18 cellular contexts compared by ENCODE assay signal in genomic region chr3:126777366-126777765, GRCh38.
DNase-seq lines count a peak whose midpoint lies in the region; TF ChIP-seq lines count a peak whose summit lies in the region.
"Had no signal": no experiment of that assay in that cellular context is flagged by ENCODE, and none has a peak within 500 bp of the region (broad histone marks: within the 10 kb centered on the region; RNA-seq: fewer than 3 reads in every experiment).

No MANE protein-coding gene starts in this region.

- no peak overlapping the region for H3K4me3 ChIP-seq in HEK293 (ENCODE audit: low read depth, low read length)
- H3K4me3 ChIP-seq: GM12878, GM23248, SJSA1 had no signal

- DNase-seq in DMS 273 (lab: John Stamatoyannopoulos, UW; ENCODE audit: unreplicated experiment) (peak; percentile 62), NCI-H526 treated with DMSO at 0.1 percent for 48 hours (lab: John Stamatoyannopoulos, UW) (peak; percentile 8), fibroblast of gingiva (ENCODE audit: low read depth) (peak; percentile 44), amniotic stem cell (lab: John Stamatoyannopoulos, UW) (no peak), NCI-H446 treated with DMSO at 0.1 percent for 48 hours (lab: John Stamatoyannopoulos, UW) (no peak), MV-4-11 (lab: John Stamatoyannopoulos, UW) (no peak)
- DNase-seq: C1 segment of cervical spinal cord, DMS53, GM23248, NCI-H1092 treated with DMSO at 0.1 percent for 48 hours, NCI-H1930, NCI-H446, T1000 had no signal

- H3K36me3 ChIP-seq in HEK293 (ENCODE audit: control insufficient read depth in 2 of 2, insufficient read depth in 1 of 2, low read length in 2 of 2): peaks cover 0 to 6% of the 10 kb centered on the region in 2 experiments; a peak in 1 of 3 replicates
- H3K36me3 ChIP-seq: SJSA1 had no signal

- no peaks in the 10 kb centered on the region for H3K9me3 ChIP-seq in HEK293 (ENCODE audit: control insufficient read depth, insufficient read depth, low read depth, low read length)

- CTCF ChIA-PET in HEK293 (lab: Yijun Ruan, JAX): interaction anchor here (0.7 to 0.9 kb wide), 2 partner anchors 25 to 206 kb away, joined by 3 read pairs; no protein-coding TSS in a partner anchor

- no peak for TF ChIP-seq CTCF in HEK293 (tag by site-specific recombination; IDR thresholded peaks at IDR 0.05)

- no peaks in the 10 kb centered on the region for H3K4me1 ChIP-seq in HEK293 (ENCODE audit: control insufficient read depth, insufficient read depth, low read length)

- H3K27ac ChIP-seq in HEK293 (ENCODE audit: extremely low read depth, low read depth, low read length): no peak overlapping the region
- H3K27ac ChIP-seq: GM23248, KMS-11, RWPE1, SJSA1 had no signal

- POLR2A ChIA-PET in HEK293 (lab: Yijun Ruan, JAX): no interaction called here

TF ChIP-seq in HEK293, 187 proteins besides CTCF, POLR2A, EP300 and RAD21 (continues in another document):
- TF ChIP-seq ZXDB (tag by site-specific recombination; IDR thresholded peaks at IDR 0.05) (no peak), ZNF416 (tag by site-specific recombination; IDR thresholded peaks at IDR 0.05) (no peak), ZNF473 (tag by site-specific recombination; IDR thresholded peaks at IDR 0.05) (no peak), ZNF155 (tag by site-specific recombination; IDR thresholded peaks at IDR 0.05) (no peak), ZNF621 (tag by site-specific recombination; IDR thresholded peaks at IDR 0.05) (no peak), EGR2 (tag by site-specific recombination; IDR thresholded peaks at IDR 0.05; ENCODE audit: low read depth) (peak; percentile 43; the same call in 1 of the 2 replicates), RBAK (tag by site-specific recombination; IDR thresholded peaks at IDR 0.05) (no peak), ZNF600 (tag by site-specific recombination; IDR thresholded peaks at IDR 0.05) (0 out of 2 replicates have a peak, but pooled peaks have one; percentile 14), ZBTB26 (tag by site-specific recombination; optimal IDR thresholded peaks at IDR 0.05) (no peak), KLF10 (tag by site-specific recombination; IDR thresholded peaks at IDR 0.05) (no peak), GLIS1 (tag by site-specific recombination; IDR thresholded peaks at IDR 0.05) (peak; percentile 96), ZNF48 (tag by site-specific recombination; IDR thresholded peaks at IDR 0.05) (no peak), ZNF623 (tag by site-specific recombination; IDR thresholded peaks at IDR 0.05) (no peak), ZNF133 (tag by site-specific recombination; IDR thresholded peaks at IDR 0.05) (no peak), TRIM28 (IDR thresholded peaks at IDR 0.05; ENCODE audit: borderline replicate concordance, low read length) (peak; percentile 36; the same call in 1 of the 2 replicates), ZNF311 (tag by site-specific recombination; IDR thresholded peaks at IDR 0.05; ENCODE audit: borderline replicate concordance) (no peak), ZNF747 (tag by site-specific recombination; IDR thresholded peaks at IDR 0.05) (no peak), ZNF449 (tag by site-specific recombination; IDR thresholded peaks at IDR 0.05) (no peak), ZNF248 (tag by site-specific recombination; IDR thresholded peaks at IDR 0.05) (no peak), ZNF23 (tag by site-specific recombination; IDR thresholded peaks at IDR 0.05; ENCODE audit: borderline replicate concordance) (no peak)
- TF ChIP-seq, protein P1, sequence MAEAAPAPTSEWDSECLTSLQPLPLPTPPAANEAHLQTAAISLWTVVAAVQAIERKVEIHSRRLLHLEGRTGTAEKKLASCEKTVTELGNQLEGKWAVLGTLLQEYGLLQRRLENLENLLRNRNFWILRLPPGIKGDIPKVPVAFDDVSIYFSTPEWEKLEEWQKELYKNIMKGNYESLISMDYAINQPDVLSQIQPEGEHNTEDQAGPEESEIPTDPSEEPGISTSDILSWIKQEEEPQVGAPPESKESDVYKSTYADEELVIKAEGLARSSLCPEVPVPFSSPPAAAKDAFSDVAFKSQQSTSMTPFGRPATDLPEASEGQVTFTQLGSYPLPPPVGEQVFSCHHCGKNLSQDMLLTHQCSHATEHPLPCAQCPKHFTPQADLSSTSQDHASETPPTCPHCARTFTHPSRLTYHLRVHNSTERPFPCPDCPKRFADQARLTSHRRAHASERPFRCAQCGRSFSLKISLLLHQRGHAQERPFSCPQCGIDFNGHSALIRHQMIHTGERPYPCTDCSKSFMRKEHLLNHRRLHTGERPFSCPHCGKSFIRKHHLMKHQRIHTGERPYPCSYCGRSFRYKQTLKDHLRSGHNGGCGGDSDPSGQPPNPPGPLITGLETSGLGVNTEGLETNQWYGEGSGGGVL (tag by site-specific recombination; IDR thresholded peaks at IDR 0.05): no peak
- TF ChIP-seq, protein P2, sequence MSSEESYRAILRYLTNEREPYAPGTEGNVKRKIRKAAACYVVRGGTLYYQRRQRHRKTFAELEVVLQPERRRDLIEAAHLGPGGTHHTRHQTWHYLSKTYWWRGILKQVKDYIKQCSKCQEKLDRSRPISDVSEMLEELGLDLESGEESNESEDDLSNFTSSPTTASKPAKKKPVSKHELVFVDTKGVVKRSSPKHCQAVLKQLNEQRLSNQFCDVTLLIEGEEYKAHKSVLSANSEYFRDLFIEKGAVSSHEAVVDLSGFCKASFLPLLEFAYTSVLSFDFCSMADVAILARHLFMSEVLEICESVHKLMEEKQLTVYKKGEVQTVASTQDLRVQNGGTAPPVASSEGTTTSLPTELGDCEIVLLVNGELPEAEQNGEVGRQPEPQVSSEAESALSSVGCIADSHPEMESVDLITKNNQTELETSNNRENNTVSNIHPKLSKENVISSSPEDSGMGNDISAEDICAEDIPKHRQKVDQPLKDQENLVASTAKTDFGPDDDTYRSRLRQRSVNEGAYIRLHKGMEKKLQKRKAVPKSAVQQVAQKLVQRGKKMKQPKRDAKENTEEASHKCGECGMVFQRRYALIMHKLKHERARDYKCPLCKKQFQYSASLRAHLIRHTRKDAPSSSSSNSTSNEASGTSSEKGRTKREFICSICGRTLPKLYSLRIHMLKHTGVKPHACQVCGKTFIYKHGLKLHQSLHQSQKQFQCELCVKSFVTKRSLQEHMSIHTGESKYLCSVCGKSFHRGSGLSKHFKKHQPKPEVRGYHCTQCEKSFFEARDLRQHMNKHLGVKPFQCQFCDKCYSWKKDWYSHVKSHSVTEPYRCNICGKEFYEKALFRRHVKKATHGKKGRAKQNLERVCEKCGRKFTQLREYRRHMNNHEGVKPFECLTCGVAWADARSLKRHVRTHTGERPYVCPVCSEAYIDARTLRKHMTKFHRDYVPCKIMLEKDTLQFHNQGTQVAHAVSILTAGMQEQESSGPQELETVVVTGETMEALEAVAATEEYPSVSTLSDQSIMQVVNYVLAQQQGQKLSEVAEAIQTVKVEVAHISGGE (tag by site-specific recombination; conservative IDR thresholded peaks at IDR 0.05; ENCODE audit: low read depth): no peak
- TF ChIP-seq, protein P3, sequence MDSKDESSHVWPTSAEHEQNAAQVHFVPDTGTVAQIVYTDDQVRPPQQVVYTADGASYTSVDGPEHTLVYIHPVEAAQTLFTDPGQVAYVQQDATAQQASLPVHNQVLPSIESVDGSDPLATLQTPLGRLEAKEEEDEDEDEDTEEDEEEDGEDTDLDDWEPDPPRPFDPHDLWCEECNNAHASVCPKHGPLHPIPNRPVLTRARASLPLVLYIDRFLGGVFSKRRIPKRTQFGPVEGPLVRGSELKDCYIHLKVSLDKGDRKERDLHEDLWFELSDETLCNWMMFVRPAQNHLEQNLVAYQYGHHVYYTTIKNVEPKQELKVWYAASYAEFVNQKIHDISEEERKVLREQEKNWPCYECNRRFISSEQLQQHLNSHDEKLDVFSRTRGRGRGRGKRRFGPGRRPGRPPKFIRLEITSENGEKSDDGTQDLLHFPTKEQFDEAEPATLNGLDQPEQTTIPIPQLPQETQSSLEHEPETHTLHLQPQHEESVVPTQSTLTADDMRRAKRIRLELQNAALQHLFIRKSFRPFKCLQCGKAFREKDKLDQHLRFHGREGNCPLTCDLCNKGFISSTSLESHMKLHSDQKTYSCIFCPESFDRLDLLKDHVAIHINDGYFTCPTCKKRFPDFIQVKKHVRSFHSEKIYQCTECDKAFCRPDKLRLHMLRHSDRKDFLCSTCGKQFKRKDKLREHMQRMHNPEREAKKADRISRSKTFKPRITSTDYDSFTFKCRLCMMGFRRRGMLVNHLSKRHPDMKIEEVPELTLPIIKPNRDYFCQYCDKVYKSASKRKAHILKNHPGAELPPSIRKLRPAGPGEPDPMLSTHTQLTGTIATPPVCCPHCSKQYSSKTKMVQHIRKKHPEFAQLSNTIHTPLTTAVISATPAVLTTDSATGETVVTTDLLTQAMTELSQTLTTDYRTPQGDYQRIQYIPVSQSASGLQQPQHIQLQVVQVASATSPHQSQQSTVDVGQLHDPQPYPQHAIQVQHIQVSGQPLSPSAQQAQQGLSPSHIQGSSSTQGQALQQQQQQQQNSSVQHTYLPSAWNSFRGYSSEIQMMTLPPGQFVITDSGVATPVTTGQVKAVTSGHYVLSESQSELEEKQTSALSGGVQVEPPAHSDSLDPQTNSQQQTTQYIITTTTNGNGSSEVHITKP (tag by site-specific recombination; IDR thresholded peaks at IDR 0.05): peak; percentile 25; the same call in 1 of the 2 replicates

Comparison
In these comparisons a context has a peak if more than half of its experiments do, and no peak if none do; other contexts are left out.
1. DNase-seq: peak in DMS 273 (single experiment), NCI-H526 treated with DMSO at 0.1 percent for 48 hours (single experiment) and fibroblast of gingiva (single experiment); none in amniotic stem cell (single experiment), NCI-H446 treated with DMSO at 0.1 percent for 48 hours (single experiment) and MV-4-11 (single experiment).